ENCODE assay signal across 1 cellular context in the genomic region with DNA sequence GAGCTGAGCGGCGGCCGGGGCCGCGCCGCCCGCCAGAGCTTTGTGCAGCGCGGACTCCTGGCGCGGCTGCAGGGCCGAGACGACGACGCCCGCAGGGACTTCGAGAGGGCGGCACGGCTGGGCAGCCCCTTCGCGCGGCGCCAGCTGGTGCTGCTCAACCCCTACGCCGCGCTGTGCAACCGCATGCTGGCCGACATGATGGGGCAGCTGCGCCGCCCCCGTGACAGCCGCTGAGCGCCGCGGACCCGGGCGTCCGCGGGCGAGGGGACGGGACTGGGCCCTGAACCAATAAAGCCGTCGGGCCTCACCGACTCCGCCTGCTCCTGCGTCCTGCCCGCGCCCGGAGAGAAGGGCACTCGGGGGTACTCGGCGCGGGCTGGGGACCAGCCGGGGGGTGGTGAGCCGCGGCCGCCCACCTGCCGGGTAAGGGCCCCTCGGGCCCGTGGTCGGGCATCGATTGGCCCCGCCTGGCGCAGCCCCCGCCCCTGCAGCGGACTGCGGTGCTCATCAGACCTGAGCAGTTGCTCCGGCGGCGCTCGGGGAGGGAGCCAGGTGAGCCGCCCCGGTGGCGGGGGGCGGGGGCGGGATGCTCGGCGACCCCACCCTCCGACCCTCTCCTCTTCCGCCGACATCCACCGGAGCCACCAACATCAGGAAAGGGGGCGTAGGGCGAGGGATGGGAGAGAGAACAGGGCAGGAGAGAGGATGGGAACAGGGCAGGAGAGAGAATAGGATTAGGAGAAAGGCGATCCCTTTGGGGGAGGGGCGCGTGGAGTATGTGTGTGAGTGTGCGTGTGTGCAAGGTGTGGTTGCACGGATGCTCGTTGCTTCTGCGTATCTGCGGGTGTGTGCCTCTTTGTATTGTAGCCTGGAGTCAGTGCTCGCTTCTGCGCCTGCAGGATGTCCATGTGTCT.
TF ChIP-seq lines count a peak whose summit lies in the region.

A gene (plus strand): TSS at position 510 of the 914 bp plus-strand sequence. CDS start 610 bp downstream, outside the sequence.

TF ChIP-seq in H1, 55 proteins besides CTCF, POLR2A, EP300 and RAD21 (continued from another document):
- TF ChIP-seq NANOG (IDR thresholded peaks at IDR 0.05; ENCODE audit: insufficient read depth, low read depth, low read length, poor library complexity, severe bottlenecking) (peak; percentile 14), TCF12 (IDR thresholded peaks at IDR 0.05; ENCODE audit: low read depth, low read length) (no peak)
TF ChIP-seq in H1: peak in this region for 19.
